ENCODE assay signal across 1 cellular context in genomic region chr11:47171856-47172255, GRCh38.
TF ChIP-seq lines count a peak whose summit lies in the region.

No MANE protein-coding gene starts in this region.

TF ChIP-seq in HEK293, 187 proteins besides CTCF, POLR2A, EP300 and RAD21:
- peak; percentile 79 for TF ChIP-seq ZNF449 (tag by site-specific recombination; IDR thresholded peaks at IDR 0.05)
- TF ChIP-seq ZNF544 (tag by site-specific recombination; IDR thresholded peaks at IDR 0.05) = no peak
